17 cellular contexts compared by ENCODE assay signal in genomic region chr11:359181-359714, GRCh38. TPM values are rescaled to one million over a fixed set of nuclear protein-coding genes. Genes with fewer than 3 reads are reported as not detected.
DNase-seq lines count a peak whose midpoint lies in the region; ATAC-seq, FAIRE-seq and TF ChIP-seq lines count a peak whose summit lies in the region.
"Had no signal": no experiment of that assay in that cellular context is flagged by ENCODE, and none has a peak within 500 bp of the region (broad histone marks: within the 10 kb centered on the region; RNA-seq: fewer than 3 reads in every experiment).

No MANE protein-coding gene starts in this region.

- peaks cover 23% of the 10 kb centered on the region for H3K4me1 Mint-ChIP-seq in activated CD4-positive, alpha-beta T cell treated with anti-CD3 and anti-CD28 coated beads for 36 hours
- peaks cover 7% of the 10 kb centered on the region for H3K4me1 Mint-ChIP-seq in activated CD4-positive, alpha-beta T cell treated with anti-CD3 and anti-CD28 coated beads, Interleukin-2, amount 10 ng/mL, durations not matched to agents 24 days and 14 days

- H4K20me1 ChIP-seq in GM12878 (ENCODE audit: control insufficient read depth, insufficient read depth), result no peaks in the 10 kb centered on the region

- no peak overlapping the region for H3K9ac ChIP-seq in GM12878 (ENCODE audit: control insufficient read depth, insufficient read depth, low read length)
- H3K9ac ChIP-seq: KMS-11 had no signal

- H3K4me3 ChIP-seq in GM12878, result no peak overlapping the region
- H3K4me3 ChIP-seq: A549, cardiac muscle cell, heart right ventricle had no signal

- peaks cover 8% of the 10 kb centered on the region; the same call in 2 of the 3 replicates for H3K9me3 ChIP-seq in GM12878 (replicated peaks; ENCODE audit: control insufficient read depth, insufficient read depth, low read length)

- H3K4me3 Mint-ChIP-seq in activated CD4-positive, alpha-beta T cell treated with anti-CD3 and anti-CD28 coated beads for 36 hours, result no peak overlapping the region
- no peak overlapping the region for H3K4me3 Mint-ChIP-seq in activated CD4-positive, alpha-beta T cell treated with anti-CD3 and anti-CD28 coated beads, Interleukin-2, amount 10 ng/mL, durations not matched to agents 24 days and 14 days

- H3K27ac ChIP-seq in GM12878 (ENCODE audit: control insufficient read depth, insufficient read depth), result no peak overlapping the region
- H3K27ac ChIP-seq: A549, cardiac muscle cell, heart right ventricle, KMS-11 had no signal

- intact Hi-C loops in activated CD4-positive, alpha-beta T cell treated with anti-CD3 and anti-CD28 coated beads for 36 hours (cut with DNase I, micrococcal nuclease), result loop anchor here (1.0 to 5.0 kb wide), 3 partner anchors 51 to 122 kb away; partner anchors contain the start of genes PSMD13 (in 1 of the 2) and SIRT3 (in 1 of the 2)
- intact Hi-C loops in activated CD4-positive, alpha-beta T cell treated with anti-CD3 and anti-CD28 coated beads, Interleukin-2, amount 10 ng/mL, durations not matched to agents 24 days and 14 days (cut with micrococcal nuclease), result loop anchor here (5.0 kb wide), 2 partner anchors 92 to 152 kb away; partner anchors contain the start of genes BET1L and RIC8A
- intact Hi-C loops in GM12878 (cut with micrococcal nuclease; ENCODE audit: unreplicated experiment), result loop anchor here (5.0 to 10.0 kb wide), 2 partner anchors 94 to 152 kb away; partner anchors contain the start of genes BET1L and RIC8A

- no peak for TF ChIP-seq RAD21 in GM12878 (IDR thresholded peaks at IDR 0.05; ENCODE audit: insufficient read depth, low read depth, low read length)

- TF ChIP-seq EP300 in GM12878 (IDR thresholded peaks at IDR 0.05; ENCODE audit: borderline replicate concordance in 1 of 2, control insufficient read depth in 1 of 2, low read depth in 2 of 2, low read length in 2 of 2), result no peak

- in situ Hi-C loops in GM12878 (cut with MboI), result loop anchor here (5.0 kb wide), 1 partner anchor 107 kb away; no protein-coding TSS in a partner anchor

- H3K4me2 ChIP-seq in GM12878 (ENCODE audit: control insufficient read depth, insufficient read depth), result no peak overlapping the region
- H3K4me2 ChIP-seq: A549, KMS-11 had no signal

- 16% methylated on average over 5 of the region's 5 CpGs for WGBS in GM12878 (ENCODE audit: insufficient coverage, insufficient replicate concordance, low lambda C conversion rate, missing lambda C conversion rate)

- H3K4me1 ChIP-seq in GM12878 (ENCODE audit: control insufficient read depth, insufficient read depth, low read length), result peaks cover 12% of the 10 kb centered on the region

- no TSS peak for BruUV-seq in GM12878 (replicated peaks; lab: Mats Ljungman, UMichigan)

- TF ChIP-seq POLR2A in GM12878 (IDR thresholded peaks at IDR 0.05; ENCODE audit: low read depth, low read length), result no peak

- peaks cover 7% of the 10 kb centered on the region for H3K79me2 ChIP-seq in GM12878 (ENCODE audit: control insufficient read depth, insufficient read depth, low read length)

- SMC1A ChIA-PET in GM12878 (lab: Charles Lee; ENCODE audit: uncharacterized antibody, unreplicated experiment), result no interaction called here

- CTCF ChIA-PET in activated CD4-positive, alpha-beta T cell treated with anti-CD3 and anti-CD28 coated beads for 36 hours (lab: Charles Lee), result interaction anchor here (0.6 to 1.9 kb wide), 8 partner anchors 8 to 324 kb away, joined by 3 to 9 read pairs (median 3); no protein-coding TSS in a partner anchor
- CTCF ChIA-PET in GM12878 (lab: Yijun Ruan, JAX), result interaction anchor here (0.7 to 2.7 kb wide), 4 partner anchors 12 to 108 kb away, joined by 3 to 12 read pairs (median 4); no protein-coding TSS in a partner anchor

- H3K36me3 ChIP-seq in GM12878 (ENCODE audit: control insufficient read depth in 2 of 2, insufficient read depth in 2 of 2, low read length in 1 of 2), result no peaks in the 10 kb centered on the region
- H3K36me3 ChIP-seq: cardiac muscle cell, heart right ventricle had no signal

- no peaks in the 10 kb centered on the region for H3K27me3 ChIP-seq in GM12878 (replicated peaks in 1 of 2; ENCODE audit: control insufficient read depth in 2 of 2, insufficient read depth in 2 of 2, low read length in 1 of 2)
- H3K27me3 ChIP-seq: cardiac muscle cell had no signal

- FAIRE-seq in RCC 7860 (lab: Jason Lieb, UNC), result no peak
- no peak for FAIRE-seq in GM12878 (lab: Jason Lieb, UNC)
- FAIRE-seq: A549, endothelial cell of umbilical vein, small intestine, urothelium cell line had no signal

- H3K9me3 Mint-ChIP-seq in activated CD4-positive, alpha-beta T cell treated with anti-CD3 and anti-CD28 coated beads for 36 hours (ENCODE audit: low read depth), result peaks cover 5% of the 10 kb centered on the region
- no peaks in the 10 kb centered on the region for H3K9me3 Mint-ChIP-seq in activated CD4-positive, alpha-beta T cell treated with anti-CD3 and anti-CD28 coated beads, Interleukin-2, amount 10 ng/mL, durations not matched to agents 24 days and 14 days

- H2AFZ ChIP-seq in GM12878 (ENCODE audit: control insufficient read depth, low read depth, low read length), result no peak overlapping the region

- POLR2A ChIA-PET in activated CD4-positive, alpha-beta T cell treated with anti-CD3 and anti-CD28 coated beads for 36 hours (lab: Charles Lee), result interaction anchor here (0.7 to 1.3 kb wide), 3 partner anchors 17 to 89 kb away, joined by 3 read pairs; no protein-coding TSS in a partner anchor
- POLR2A ChIA-PET in GM12878 (lab: Charles Lee), result interaction anchor here (0.6 kb wide), 1 partner anchor 54 kb away, joined by 9 read pairs; no protein-coding TSS in a partner anchor

- H3K27ac Mint-ChIP-seq in activated CD4-positive, alpha-beta T cell treated with anti-CD3 and anti-CD28 coated beads for 36 hours, result peak overlapping the region; percentile 77
- H3K27ac Mint-ChIP-seq in activated CD4-positive, alpha-beta T cell treated with anti-CD3 and anti-CD28 coated beads, Interleukin-2, amount 10 ng/mL, durations not matched to agents 24 days and 14 days, result no peak overlapping the region

- no peaks in the 10 kb centered on the region for H3K27me3 Mint-ChIP-seq in activated CD4-positive, alpha-beta T cell treated with anti-CD3 and anti-CD28 coated beads for 36 hours
- peaks cover 5% of the 10 kb centered on the region for H3K27me3 Mint-ChIP-seq in activated CD4-positive, alpha-beta T cell treated with anti-CD3 and anti-CD28 coated beads, Interleukin-2, amount 10 ng/mL, durations not matched to agents 24 days and 14 days

- peak; percentile 71 for DNase-seq in activated CD4-positive, alpha-beta T cell treated with anti-CD3 and anti-CD28 coated beads for 36 hours
- no peak for DNase-seq in activated CD4-positive, alpha-beta T cell treated with anti-CD3 and anti-CD28 coated beads, Interleukin-2, amount 10 ng/mL, durations not matched to agents 24 days and 14 days
- peak; percentile 8 for DNase-seq in RCC 7860 (ENCODE audit: low spot score)
- DNase-seq in GM12878 (ENCODE audit: low read depth, low spot score), result no peak
- peak; percentile 26 for DNase-seq in renal cortical epithelial cell (ENCODE audit: low read depth)
- DNase-seq in NCI-H1048 (lab: John Stamatoyannopoulos, UW), result no peak
- DNase-seq: DMS 273 treated with DMSO at 0.1 percent for 48 hours, heart right ventricle, left ventricle myocardium superior, small intestine had no signal

- ATAC-seq in activated CD4-positive, alpha-beta T cell treated with anti-CD3 and anti-CD28 coated beads for 36 hours, result peak; percentile 78
- ATAC-seq in GM12878, result peak; percentile 2; the same call in 1 of the 3 replicates
- ATAC-seq in GM19467 (IDR thresholded peaks at IDR 0.05; ENCODE audit: unreplicated experiment), result no peak
- no peak for ATAC-seq in HG03520 (IDR thresholded peaks at IDR 0.05; ENCODE audit: unreplicated experiment)
- ATAC-seq: A549, heart right ventricle, left ventricle myocardium superior had no signal

- TF ChIP-seq CTCF in GM12878 (IDR thresholded peaks at IDR 0.05 in 2 of 3, conservative IDR thresholded peaks at IDR 0.05 in 1 of 3; ENCODE audit: control insufficient read depth in 2 of 3, extremely low read depth in 1 of 3, insufficient read depth in 1 of 3, low read depth in 3 of 3, low read length in 3 of 3), result no peak

- RAD21 ChIA-PET in GM12878 (lab: Charles Lee; ENCODE audit: unreplicated experiment), result interaction anchor here (1.1 to 1.2 kb wide), 2 partner anchors 11 to 109 kb away, joined by 3 read pairs; no protein-coding TSS in a partner anchor

- no peaks in the 10 kb centered on the region for H3K36me3 Mint-ChIP-seq in activated CD4-positive, alpha-beta T cell treated with anti-CD3 and anti-CD28 coated beads for 36 hours (ENCODE audit: low read depth)
- no peaks in the 10 kb centered on the region for H3K36me3 Mint-ChIP-seq in activated CD4-positive, alpha-beta T cell treated with anti-CD3 and anti-CD28 coated beads, Interleukin-2, amount 10 ng/mL, durations not matched to agents 24 days and 14 days (ENCODE audit: low read depth)

RNA-seq across cellular contexts. Expression of gene B4GALNT4, which starts 10.1 kb away (rescaled TPM):
- total RNA-seq in activated CD4-positive, alpha-beta T cell treated with anti-CD3 and anti-CD28 coated beads for 36 hours, result 1 to 10 TPM; 3.8 to 6.6 TPM
- 3.9 and 4.1 TPM in 2 replicates for total RNA-seq in activated CD4-positive, alpha-beta T cell treated with anti-CD3 and anti-CD28 coated beads, Interleukin-2, amount 10 ng/mL, durations not matched to agents 24 days and 14 days
- total RNA-seq in GM12878 (2013; cell fraction: nucleolus; rRNA removed), result 0.23 TPM in 1 of 2 replicates, not detected in the other
- 0.06 and 1.4 TPM in 2 replicates for total RNA-seq in GM12878 (2014; rRNA removed)
- 0.18 TPM in 1 of 2 replicates, not detected in the other for total RNA-seq in GM12878 (2014; rRNA removed; fragmentation: Illumina TruSeq; extraction: Trizol)
- total RNA-seq in GM12878 (2021), result 0.29 and 0.74 TPM in 2 replicates
- not detected for polyA plus RNA-seq in GM12878 (2011; ENCODE audit: low read depth)
- not detected in 2 replicates for polyA plus RNA-seq in GM12878 (2011; rRNA removed)
- polyA plus RNA-seq in GM12878 (2011; cell fraction: cytosol; rRNA removed), result not detected in 2 replicates
- polyA plus RNA-seq in GM12878 (2011; cell fraction: nucleus; rRNA removed), result 0.07 TPM in 1 of 2 replicates, not detected in the other
- 0.24 TPM in 1 of 2 replicates, not detected in the other for polyA plus RNA-seq in GM12878 (2012)
- polyA plus RNA-seq in GM12878 (2014; fragmentation: Illumina TruSeq; extraction: Trizol), result 0.04 TPM in 1 of 2 replicates, not detected in the other
- polyA plus RNA-seq in GM12878 (2014; fragmentation: Nextera tagmentation; extraction: Ambion mirVana), result not detected
- polyA plus RNA-seq in GM12878 (2014; rRNA removed), result 0.16 and 0.82 TPM in 2 replicates
- not detected for polyA plus RNA-seq in GM12878 (2016; fragmentation: Nextera tagmentation; extraction: Ambion mirVana)
- polyA minus RNA-seq in GM12878 (2011; rRNA and poly(A)+ RNA removed), result not detected in 2 replicates
- polyA minus RNA-seq in GM12878 (2011; cell fraction: cytosol; rRNA and poly(A)+ RNA removed), result not detected in 2 replicates
- not detected in 2 replicates for polyA minus RNA-seq in GM12878 (2011; cell fraction: nucleus; rRNA and poly(A)+ RNA removed)
- total RNA-seq in renal cortical epithelial cell, result 4.0 and 4.5 TPM in 2 replicates

RNA-seq across cellular contexts. Expression of gene PKP3, which starts 34.8 kb away (rescaled TPM):
- total RNA-seq in activated CD4-positive, alpha-beta T cell treated with anti-CD3 and anti-CD28 coated beads for 36 hours, result under 1 TPM; 0.07 to 0.18 TPM
- not detected in 2 replicates for total RNA-seq in activated CD4-positive, alpha-beta T cell treated with anti-CD3 and anti-CD28 coated beads, Interleukin-2, amount 10 ng/mL, durations not matched to agents 24 days and 14 days
- total RNA-seq in GM12878 (2013; cell fraction: nucleolus; rRNA removed), result not detected in 2 replicates
- total RNA-seq in GM12878 (2014; rRNA removed) (not detected in 2 replicates), GM12878 (2014; rRNA removed; fragmentation: Illumina TruSeq; extraction: Trizol) (not detected in 2 replicates), GM12878 (2021) (0.37 and 0.90 TPM in 2 replicates), renal cortical epithelial cell (1.7 and 13.7 TPM in 2 replicates)
- polyA plus RNA-seq in GM12878 (2011; ENCODE audit: low read depth), result not detected
- polyA plus RNA-seq in GM12878 (2011; rRNA removed) (not detected in 2 replicates), GM12878 (2014; fragmentation: Illumina TruSeq; extraction: Trizol) (not detected in 2 replicates), GM12878 (2014; fragmentation: Nextera tagmentation; extraction: Ambion mirVana) (not detected), GM12878 (2014; rRNA removed) (0.23 and 0.45 TPM in 2 replicates), GM12878 (2016; fragmentation: Nextera tagmentation; extraction: Ambion mirVana) (not detected)
- polyA plus RNA-seq in GM12878 (2011; cell fraction: cytosol; rRNA removed), result 0.05 TPM in 1 of 2 replicates, not detected in the other
- 0.09 and 0.34 TPM in 2 replicates for polyA plus RNA-seq in GM12878 (2011; cell fraction: nucleus; rRNA removed)
- polyA plus RNA-seq in GM12878 (2012), result not detected in 2 replicates
- not detected in 2 replicates for polyA minus RNA-seq in GM12878 (2011; rRNA and poly(A)+ RNA removed)
- polyA minus RNA-seq in GM12878 (2011; cell fraction: cytosol; rRNA and poly(A)+ RNA removed), result 1.5 and 2.1 TPM in 2 replicates
- 0.12 and 1.2 TPM in 2 replicates for polyA minus RNA-seq in GM12878 (2011; cell fraction: nucleus; rRNA and poly(A)+ RNA removed)

RNA-seq across cellular contexts. Expression of gene IFITM3, which starts 38.6 kb away (rescaled TPM):
- total RNA-seq in activated CD4-positive, alpha-beta T cell treated with anti-CD3 and anti-CD28 coated beads for 36 hours, result 100 to 1,000 TPM in 1 of 2 experiments, 10 to 100 TPM in 1; 77.5 to 122 TPM
- total RNA-seq in activated CD4-positive, alpha-beta T cell treated with anti-CD3 and anti-CD28 coated beads, Interleukin-2, amount 10 ng/mL, durations not matched to agents 24 days and 14 days, result 5.0 and 6.0 TPM in 2 replicates
- 0.61 TPM in 1 of 2 replicates, not detected in the other for total RNA-seq in GM12878 (2013; cell fraction: nucleolus; rRNA removed)
- total RNA-seq in GM12878 (2014; rRNA removed) (0.33 and 1.3 TPM in 2 replicates), GM12878 (2014; rRNA removed; fragmentation: Illumina TruSeq; extraction: Trizol) (0.54 and 0.88 TPM in 2 replicates), GM12878 (2021) (2.5 and 3.0 TPM in 2 replicates), renal cortical epithelial cell (14.9 and 70.2 TPM in 2 replicates)
- polyA plus RNA-seq in GM12878 (2011; ENCODE audit: low read depth), result 2.3 TPM
- polyA plus RNA-seq in GM12878 (2011; rRNA removed) (0.58 and 0.98 TPM in 2 replicates), GM12878 (2014; fragmentation: Illumina TruSeq; extraction: Trizol) (1.5 TPM in 1 of 2 replicates, not detected in the other), GM12878 (2014; fragmentation: Nextera tagmentation; extraction: Ambion mirVana) (1 to 10 TPM; 2.1 to 2.3 TPM), GM12878 (2014; rRNA removed) (0.77 and 1.8 TPM in 2 replicates), GM12878 (2016; fragmentation: Nextera tagmentation; extraction: Ambion mirVana) (1 to 10 TPM; 2.2 to 3.6 TPM)
- 0.54 and 1.2 TPM in 2 replicates for polyA plus RNA-seq in GM12878 (2011; cell fraction: cytosol; rRNA removed)
- polyA plus RNA-seq in GM12878 (2011; cell fraction: nucleus; rRNA removed), result 1.2 and 1.6 TPM in 2 replicates
- 2.1 and 2.4 TPM in 2 replicates for polyA plus RNA-seq in GM12878 (2012)
- polyA minus RNA-seq in GM12878 (2011; rRNA and poly(A)+ RNA removed), result not detected in 2 replicates
- 3.7 and 7.7 TPM in 2 replicates for polyA minus RNA-seq in GM12878 (2011; cell fraction: cytosol; rRNA and poly(A)+ RNA removed)
- 0.97 and 1.3 TPM in 2 replicates for polyA minus RNA-seq in GM12878 (2011; cell fraction: nucleus; rRNA and poly(A)+ RNA removed)

RNA-seq across cellular contexts. Expression of gene IFITM1, which starts 45.4 kb away (rescaled TPM):
- total RNA-seq in activated CD4-positive, alpha-beta T cell treated with anti-CD3 and anti-CD28 coated beads for 36 hours, result 100 to 1,000 TPM; 248 to 285 TPM
- total RNA-seq in activated CD4-positive, alpha-beta T cell treated with anti-CD3 and anti-CD28 coated beads, Interleukin-2, amount 10 ng/mL, durations not matched to agents 24 days and 14 days, result 241 and 256 TPM in 2 replicates
- total RNA-seq in GM12878 (2013; cell fraction: nucleolus; rRNA removed), result 166 and 177 TPM in 2 replicates
- total RNA-seq in GM12878 (2014; rRNA removed) (543 and 574 TPM in 2 replicates), GM12878 (2014; rRNA removed; fragmentation: Illumina TruSeq; extraction: Trizol) (485 and 549 TPM in 2 replicates), GM12878 (2021) (396 and 453 TPM in 2 replicates), renal cortical epithelial cell (7.6 and 53.5 TPM in 2 replicates)
- polyA plus RNA-seq in GM12878 (2011; ENCODE audit: low read depth), result 839 TPM
- polyA plus RNA-seq in GM12878 (2011; rRNA removed) (240 and 671 TPM in 2 replicates), GM12878 (2014; fragmentation: Illumina TruSeq; extraction: Trizol) (491 and 1,007 TPM in 2 replicates), GM12878 (2014; fragmentation: Nextera tagmentation; extraction: Ambion mirVana) (1,000 to 10,000 TPM; 1,771 to 2,788 TPM), GM12878 (2014; rRNA removed) (864 and 887 TPM in 2 replicates), GM12878 (2016; fragmentation: Nextera tagmentation; extraction: Ambion mirVana) (100 to 1,000 TPM; 456 to 479 TPM)
- polyA plus RNA-seq in GM12878 (2011; cell fraction: cytosol; rRNA removed), result 1,141 and 1,225 TPM in 2 replicates
- polyA plus RNA-seq in GM12878 (2011; cell fraction: nucleus; rRNA removed), result 403 and 488 TPM in 2 replicates
- 758 and 904 TPM in 2 replicates for polyA plus RNA-seq in GM12878 (2012)
- polyA minus RNA-seq in GM12878 (2011; rRNA and poly(A)+ RNA removed), result 804 and 1,098 TPM in 2 replicates
- 178 and 190 TPM in 2 replicates for polyA minus RNA-seq in GM12878 (2011; cell fraction: cytosol; rRNA and poly(A)+ RNA removed)
- 183 and 217 TPM in 2 replicates for polyA minus RNA-seq in GM12878 (2011; cell fraction: nucleus; rRNA and poly(A)+ RNA removed)

RNA-seq across cellular contexts. Expression of gene IFITM2, which starts 51.6 kb away (rescaled TPM):
- 100 to 1,000 TPM; 451 to 474 TPM for total RNA-seq in activated CD4-positive, alpha-beta T cell treated with anti-CD3 and anti-CD28 coated beads for 36 hours
- 659 and 674 TPM in 2 replicates for total RNA-seq in activated CD4-positive, alpha-beta T cell treated with anti-CD3 and anti-CD28 coated beads, Interleukin-2, amount 10 ng/mL, durations not matched to agents 24 days and 14 days
- 32.0 and 32.3 TPM in 2 replicates for total RNA-seq in GM12878 (2013; cell fraction: nucleolus; rRNA removed)
- total RNA-seq in GM12878 (2014; rRNA removed) (267 and 271 TPM in 2 replicates), GM12878 (2014; rRNA removed; fragmentation: Illumina TruSeq; extraction: Trizol) (295 and 327 TPM in 2 replicates), GM12878 (2021) (676 and 768 TPM in 2 replicates), renal cortical epithelial cell (13.5 and 126 TPM in 2 replicates)
- 582 TPM for polyA plus RNA-seq in GM12878 (2011; ENCODE audit: low read depth)
- polyA plus RNA-seq in GM12878 (2011; rRNA removed) (116 and 205 TPM in 2 replicates), GM12878 (2014; fragmentation: Illumina TruSeq; extraction: Trizol) (422 and 741 TPM in 2 replicates), GM12878 (2014; fragmentation: Nextera tagmentation; extraction: Ambion mirVana) (1,000 to 10,000 TPM; 2,669 to 3,672 TPM), GM12878 (2014; rRNA removed) (611 and 755 TPM in 2 replicates), GM12878 (2016; fragmentation: Nextera tagmentation; extraction: Ambion mirVana) (100 to 1,000 TPM; 707 to 829 TPM)
- polyA plus RNA-seq in GM12878 (2011; cell fraction: cytosol; rRNA removed), result 159 and 247 TPM in 2 replicates
- polyA plus RNA-seq in GM12878 (2011; cell fraction: nucleus; rRNA removed), result 40.7 and 48.7 TPM in 2 replicates
- polyA plus RNA-seq in GM12878 (2012), result 605 and 961 TPM in 2 replicates
- 67.7 and 77.6 TPM in 2 replicates for polyA minus RNA-seq in GM12878 (2011; rRNA and poly(A)+ RNA removed)
- 83.9 and 93.5 TPM in 2 replicates for polyA minus RNA-seq in GM12878 (2011; cell fraction: cytosol; rRNA and poly(A)+ RNA removed)
- polyA minus RNA-seq in GM12878 (2011; cell fraction: nucleus; rRNA and poly(A)+ RNA removed), result 31.3 and 51.8 TPM in 2 replicates

Comparison
In these comparisons a context has a peak if more than half of its experiments do, and no peak if none do; other contexts are left out.
1. DNase-seq: peak in activated CD4-positive, alpha-beta T cell treated with anti-CD3 and anti-CD28 coated beads for 36 hours (single experiment), RCC 7860 (single experiment) and renal cortical epithelial cell (single experiment); none in activated CD4-positive, alpha-beta T cell treated with anti-CD3 and anti-CD28 coated beads, Interleukin-2, amount 10 ng/mL, durations not matched to agents 24 days and 14 days (single experiment), GM12878 (single experiment) and NCI-H1048 (single experiment).
2. ATAC-seq: peak in activated CD4-positive, alpha-beta T cell treated with anti-CD3 and anti-CD28 coated beads for 36 hours (single experiment) and GM12878 (single experiment); none in GM19467 (single experiment) and HG03520 (single experiment).